Comparison of ENCODE assay signal across 8 cellular contexts in the genomic region with DNA sequence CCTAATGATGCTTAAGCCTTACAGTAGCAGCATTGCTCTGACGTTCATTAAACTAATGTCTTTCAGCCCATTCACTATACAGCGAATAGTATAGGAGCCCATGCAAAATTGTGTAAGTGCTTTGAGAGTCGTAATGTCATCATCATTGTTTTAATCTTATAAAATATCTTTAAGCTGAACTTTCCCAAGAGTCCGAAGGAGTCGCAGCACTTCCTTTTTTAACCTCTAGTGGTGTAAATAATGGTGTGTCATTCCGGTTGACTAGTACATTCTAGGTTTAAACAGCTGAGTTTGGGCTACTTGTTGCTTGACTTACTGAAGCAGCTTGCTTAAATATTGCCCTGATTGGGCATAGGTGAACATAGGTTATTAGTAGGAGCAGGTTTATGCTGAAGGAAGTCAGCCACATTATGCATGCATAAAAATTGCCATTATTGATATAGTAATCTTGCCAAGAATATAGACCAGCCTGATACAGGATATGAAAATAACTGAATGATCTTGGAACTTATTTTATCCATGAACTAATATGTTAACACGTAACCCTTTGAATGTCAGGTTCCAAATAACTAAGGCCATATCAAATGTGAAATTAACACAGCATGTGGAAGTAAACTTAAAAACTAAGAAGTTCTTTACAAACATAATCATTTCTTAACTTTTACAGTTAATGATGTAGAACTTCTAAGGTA. TPM values are rescaled to one million over a fixed set of nuclear protein-coding genes. Genes with fewer than 3 reads are reported as not detected.
A peak's percentile ranks its signal among the peaks of the same experiment; 100 is the strongest.
DNase-seq lines count a peak whose midpoint lies in the region; ATAC-seq and TF ChIP-seq lines count a peak whose summit lies in the region.

No MANE protein-coding gene starts in this region.

- no peak for ATAC-seq in HG02870 (IDR thresholded peaks at IDR 0.05; ENCODE audit: unreplicated experiment)
- no peak for ATAC-seq in HG02938 (IDR thresholded peaks at IDR 0.05; ENCODE audit: unreplicated experiment)

- H3K4me3 ChIP-seq in cardiac muscle cell (peak overlapping the region; percentile 99), MG63 (peak overlapping the region; percentile 78), WI38 (ENCODE audit: low read depth, low read length) (peak overlapping the region; percentile 83), fibroblast of pulmonary artery (replicated peaks; ENCODE audit: low read depth, low read length) (peak overlapping the region; percentile 87)

- no peaks in the 10 kb centered on the region for H3K36me3 Mint-ChIP-seq in progenitor cell of endocrine pancreas (ENCODE audit: insufficient read depth)

- H3K9me3 Mint-ChIP-seq in progenitor cell of endocrine pancreas (ENCODE audit: low read depth): no peaks in the 10 kb centered on the region

- H3K9me3 ChIP-seq in cardiac muscle cell (ENCODE audit: low read depth): no peaks in the 10 kb centered on the region
- no peaks in the 10 kb centered on the region for H3K9me3 ChIP-seq in MG63

- intact Hi-C loops in cardiac septum (cut with DNase I): loop anchor here (5.0 to 10.0 kb wide), 2 partner anchors 57 to 840 kb away; partner anchors contain the start of gene FBXL14

- H3K27ac Mint-ChIP-seq in progenitor cell of endocrine pancreas: no peak overlapping the region

- H3K36me3 ChIP-seq in cardiac muscle cell (no peaks in the 10 kb centered on the region), MG63 (peaks cover 27% of the 10 kb centered on the region)

- H3K27ac ChIP-seq in cardiac muscle cell: peak overlapping the region; percentile 92

- H3K4me1 Mint-ChIP-seq in progenitor cell of endocrine pancreas (ENCODE audit: low read depth): peaks cover 31% of the 10 kb centered on the region

- peaks cover 28% of the 10 kb centered on the region for H3K4me1 ChIP-seq in cardiac muscle cell (ENCODE audit: low read depth)

- no peaks in the 10 kb centered on the region for H3K27me3 Mint-ChIP-seq in progenitor cell of endocrine pancreas

- TF ChIP-seq CTCF in cardiac muscle cell (IDR thresholded peaks at IDR 0.05; ENCODE audit: low read depth, low read length) (peak; percentile 43), WI38 (IDR thresholded peaks at IDR 0.05; ENCODE audit: low read depth, low read length) (peak; percentile 29; the same call in 1 of the 2 replicates), fibroblast of pulmonary artery (IDR thresholded peaks at IDR 0.05; ENCODE audit: low read length, missing control alignments) (peak; percentile 55), progenitor cell of endocrine pancreas (IDR thresholded peaks at IDR 0.05; ENCODE audit: unreplicated experiment) (peak; percentile 62)

- DNase-seq in cardiac muscle cell (ENCODE audit: low read depth in 1 of 2, low spot score in 1 of 2): peak; percentile 23 to 66
- DNase-seq in cardiac septum (ENCODE audit: low spot score): no peak
- DNase-seq in MG63: peak; percentile 38
- DNase-seq in fibroblast of pulmonary artery (ENCODE audit: low read depth): peak; percentile 75
- DNase-seq in progenitor cell of endocrine pancreas (ENCODE audit: low spot score, unreplicated experiment): no peak

- H3K4me3 Mint-ChIP-seq in progenitor cell of endocrine pancreas (ENCODE audit: low read depth): peak overlapping the region; percentile 90

- H3K27me3 ChIP-seq in cardiac muscle cell (no peaks in the 10 kb centered on the region), MG63 (no peaks in the 10 kb centered on the region)

RNA-seq across cellular contexts. Expression of gene WNK1, which starts 2.6 kb away (rescaled TPM):
- 74.0 and 145 TPM in 2 replicates for total RNA-seq in cardiac muscle cell
- polyA plus RNA-seq in cardiac muscle cell: 110 and 150 TPM in 2 replicates
- 227 TPM for total RNA-seq in cardiac septum
- 21.6 and 25.0 TPM in 2 replicates for total RNA-seq in MG63 (2014; rRNA removed; shearing (Covaris generic); ENCODE audit: low replicate concordance)
- 244 and 248 TPM in 2 replicates for total RNA-seq in progenitor cell of endocrine pancreas

Comparison
In these comparisons a context has a peak if more than half of its experiments do, and no peak if none do; other contexts are left out.
1. DNase-seq: peak in cardiac muscle cell (2 of 2), MG63 (single experiment) and fibroblast of pulmonary artery (single experiment); none in cardiac septum (single experiment) and progenitor cell of endocrine pancreas (single experiment).
2. Peak in every context shown above with its lines, with median percentiles within 50 percentile points of each other: H3K4me3 ChIP-seq and CTCF ChIP-seq.